ENCODE assay signal across 1 cellular context in genomic region chr16:20799599-20799998, GRCh38.
TF ChIP-seq lines count a peak whose summit lies in the region.

No MANE protein-coding gene starts in this region.

TF ChIP-seq in GM12878, 131 proteins besides CTCF, POLR2A, EP300 and RAD21:
- TF ChIP-seq SREBF1 (IDR thresholded peaks at IDR 0.05; ENCODE audit: low read length) (no peak), SMC3 (IDR thresholded peaks at IDR 0.05; ENCODE audit: borderline replicate concordance, low read length) (peak; percentile 38; the same call in 1 of the 2 replicates)
